ENCODE assay signal across 9 cellular contexts in genomic region chr16:81478876-81479496, GRCh38. TPM values are rescaled to one million over a fixed set of nuclear protein-coding genes. Genes with fewer than 3 reads are reported as not detected.
DNase-seq lines count a peak whose midpoint lies in the region; ATAC-seq and TF ChIP-seq lines count a peak whose summit lies in the region.
"Had no signal": no experiment of that assay in that cellular context is flagged by ENCODE, and none has a peak within 500 bp of the region (broad histone marks: within the 10 kb centered on the region; RNA-seq: fewer than 3 reads in every experiment).

No MANE protein-coding gene starts in this region.

- DNase-seq in MV-4-11 (lab: John Stamatoyannopoulos, UW) (peak; percentile 94), Right ventricle myocardium superior (no peak), substantia nigra (lab: John Stamatoyannopoulos, UW) (peak in 20 of 49 donors; percentile 19 to 65 (median 38)), glutamatergic neuron (no peak)
- no peak for DNase-seq in effector CD4-positive, alpha-beta T cell

- H3K4me1 Mint-ChIP-seq in glutamatergic neuron (ENCODE audit: low read depth, unreplicated experiment), result peaks cover 11% of the 10 kb centered on the region

- intact Hi-C loops in Right ventricle myocardium superior (cut with DNase I), result no loop called here

- H3K27me3 Mint-ChIP-seq in glutamatergic neuron (ENCODE audit: unreplicated experiment), result peaks cover 6% of the 10 kb centered on the region

- H3K4me3 Mint-ChIP-seq in glutamatergic neuron (ENCODE audit: unreplicated experiment), result no peak overlapping the region

- no peak for TF ChIP-seq CTCF in glutamatergic neuron (IDR thresholded peaks at IDR 0.05; ENCODE audit: partially characterized antibody, unreplicated experiment)

- H3K4me3 ChIP-seq in GM08714 (ENCODE audit: low read length), result peak overlapping the region; percentile 15; the same call in 1 of the 2 replicates
- H3K4me3 ChIP-seq: ascending aorta had no signal

- peaks cover 10% of the 10 kb centered on the region for H3K9me3 Mint-ChIP-seq in glutamatergic neuron (ENCODE audit: unreplicated experiment)

- H3K27ac ChIP-seq in substantia nigra (ENCODE audit: low read depth, low read length, poor library complexity, severe bottlenecking), result peak overlapping the region; percentile 35

- H3K27ac Mint-ChIP-seq in glutamatergic neuron (ENCODE audit: unreplicated experiment), result no peak overlapping the region

- peak; percentile 50 for ATAC-seq in GM21529 (IDR thresholded peaks at IDR 0.05; ENCODE audit: unreplicated experiment)
- ATAC-seq in Right ventricle myocardium superior (ENCODE audit: poor library complexity), result peak; percentile 66
- ATAC-seq in GM18520 (IDR thresholded peaks at IDR 0.05; ENCODE audit: unreplicated experiment), result no peak

- peaks cover 10% of the 10 kb centered on the region for H3K36me3 Mint-ChIP-seq in glutamatergic neuron (ENCODE audit: unreplicated experiment)

RNA-seq across cellular contexts. Expression of gene CMIP, which starts 34.4 kb away (rescaled TPM):
- total RNA-seq in Right ventricle myocardium superior (11.1 TPM), glutamatergic neuron (ENCODE audit: unreplicated experiment) (163 TPM)

Comparison
In these comparisons a context has a peak if more than half of its experiments do, and no peak if none do; other contexts are left out.
1. RNA of gene CMIP, which starts 34.4 kb away (total RNA-seq): 163 TPM in glutamatergic neuron (single experiment); 11.1 TPM in Right ventricle myocardium superior (single experiment); every median in the first group is over 10 times any median in the second.